In genomic region chr21:37454869-37455503, GRCh38 we compare ENCODE assay signal across 14 cellular contexts.
DNase-seq lines count a peak whose midpoint lies in the region; ATAC-seq and TF ChIP-seq lines count a peak whose summit lies in the region.
"Had no signal": no experiment of that assay in that cellular context is flagged by ENCODE, and none has a peak within 500 bp of the region (broad histone marks: within the 10 kb centered on the region; RNA-seq: fewer than 3 reads in every experiment).

No MANE protein-coding gene starts in this region.

- H3K4me1 Mint-ChIP-seq in immature natural killer cell: peaks cover 83 to 98% of the 10 kb centered on the region in 2 donors

- no peak for DNase-seq in activated naive CD4-positive, alpha-beta T cell treated with anti-CD3 and anti-CD28 coated beads, Interleukin-2, amount 50 U/mL, for 72 hours (ENCODE audit: low spot score in 2 of 2)
- DNase-seq in activated naive CD4-positive, alpha-beta T cell treated with anti-CD3 and anti-CD28 coated beads, Interleukin-2, amount 50 U/mL, for 16 hours: no peak
- DNase-seq in SJSA1 (ENCODE audit: low read depth in 1 of 2, low spot score in 2 of 2): no peak
- DNase-seq in immature natural killer cell: no peak
- no peak for DNase-seq in thoracic aorta (ENCODE audit: low spot score)
- DNase-seq in upper lobe of left lung: no peak
- DNase-seq in cortex of kidney (lab: John Stamatoyannopoulos, UW): no peak
- DNase-seq: activated T-cell treated with anti-CD3 and anti-CD28 coated beads for 4 hours, body of pancreas, NCI-H146, NCI-H526, nucleus accumbens had no signal

- H3K4me1 ChIP-seq in SJSA1 (replicated peaks) (peaks cover 75% of the 10 kb centered on the region), thoracic aorta (ENCODE audit: control insufficient read depth in 1 of 2, low read depth in 2 of 2) (peaks cover 70 to 97% of the 10 kb centered on the region in 2 donors), upper lobe of left lung (peaks cover 59 to 88% (median 66%) of the 10 kb centered on the region in 4 donors)

- ATAC-seq in activated naive CD4-positive, alpha-beta T cell treated with anti-CD3 and anti-CD28 coated beads, Interleukin-2, amount 50 U/mL, for 72 hours: no peak
- ATAC-seq in thoracic aorta (ENCODE audit: insufficient number of reproducible peaks, low FRiP score, low read depth) (no peak), GM21737 (IDR thresholded peaks at IDR 0.05; ENCODE audit: unreplicated experiment) (no peak), upper lobe of left lung (ENCODE audit: low FRiP score in 2 of 2) (no peak)
- ATAC-seq: body of pancreas had no signal

- TF ChIP-seq CTCF in thoracic aorta (IDR thresholded peaks at IDR 0.05) (no peak), upper lobe of left lung (IDR thresholded peaks at IDR 0.05) (no peak)

- TF ChIP-seq EP300 in upper lobe of left lung (IDR thresholded peaks at IDR 0.05): no peak

- peak overlapping the region in 2 of 5 donors; percentile 0 to 37 for H3K4me3 Mint-ChIP-seq in immature natural killer cell
- H3K4me3 Mint-ChIP-seq: B cell had no signal

- H3K36me3 Mint-ChIP-seq in activated naive CD4-positive, alpha-beta T cell treated with anti-CD3 and anti-CD28 coated beads, Interleukin-2, amount 50 U/mL, for 72 hours: peaks cover 0 to 12% of the 10 kb centered on the region in 2 donors
- H3K36me3 Mint-ChIP-seq in immature natural killer cell: no peaks in the 10 kb centered on the region

- H3K9me3 ChIP-seq in SJSA1 (replicated peaks): no peaks in the 10 kb centered on the region
- no peaks in the 10 kb centered on the region for H3K9me3 ChIP-seq in thoracic aorta
- no peaks in the 10 kb centered on the region for H3K9me3 ChIP-seq in upper lobe of left lung
- H3K9me3 ChIP-seq: body of pancreas had no signal

- peak overlapping the region; percentile 24 for H3K27ac ChIP-seq in SJSA1
- peak overlapping the region; percentile 12 to 42 for H3K27ac ChIP-seq in thoracic aorta
- H3K27ac ChIP-seq in upper lobe of left lung: peak overlapping the region in 2 of 4 donors; percentile 0 to 20
- H3K27ac ChIP-seq: body of pancreas had no signal

- WGBS in upper lobe of left lung, 2 donors: 43 to 72% methylated on average over 2 of the region's 2 CpGs

- H3K27me3 ChIP-seq in SJSA1 (replicated peaks): no peaks in the 10 kb centered on the region
- no peaks in the 10 kb centered on the region for H3K27me3 ChIP-seq in thoracic aorta (replicated peaks; ENCODE audit: insufficient read depth)
- H3K27me3 ChIP-seq in upper lobe of left lung: no peaks in the 10 kb centered on the region
- H3K27me3 ChIP-seq: body of pancreas had no signal

- no peak overlapping the region for H3K4me3 ChIP-seq in SJSA1
- no peak overlapping the region for H3K4me3 ChIP-seq in thoracic aorta
- no peak overlapping the region for H3K4me3 ChIP-seq in upper lobe of left lung
- H3K4me3 ChIP-seq: body of pancreas had no signal

- H3K27ac Mint-ChIP-seq in activated naive CD4-positive, alpha-beta T cell treated with anti-CD3 and anti-CD28 coated beads, Interleukin-2, amount 50 U/mL, for 72 hours: peak overlapping the region; percentile 78 to 81
- peak overlapping the region in 5 of 6 donors; percentile 4 to 82 (median 57) for H3K27ac Mint-ChIP-seq in immature natural killer cell

- no peak for TF ChIP-seq POLR2A in upper lobe of left lung (IDR thresholded peaks at IDR 0.05)

- peaks cover 0 to 7% (median 3%) of the 10 kb centered on the region in 3 donors for H3K27me3 Mint-ChIP-seq in immature natural killer cell (ENCODE audit: low read depth in 3 of 3)
- H3K27me3 Mint-ChIP-seq: B cell had no signal

- H3K36me3 ChIP-seq in SJSA1 (no peaks in the 10 kb centered on the region), thoracic aorta (no peaks in the 10 kb centered on the region), upper lobe of left lung (no peaks in the 10 kb centered on the region)

- H3K9me3 Mint-ChIP-seq in activated naive CD4-positive, alpha-beta T cell treated with anti-CD3 and anti-CD28 coated beads, Interleukin-2, amount 50 U/mL, for 72 hours: no peaks in the 10 kb centered on the region
- H3K9me3 Mint-ChIP-seq in immature natural killer cell: no peaks in the 10 kb centered on the region
